Comparison of ENCODE assay signal across 15 cellular contexts in genomic region chr12:53062011-53062961, GRCh38. TPM values are rescaled to one million over a fixed set of nuclear protein-coding genes. Genes with fewer than 3 reads are reported as not detected.
DNase-seq lines count a peak whose midpoint lies in the region; ATAC-seq, FAIRE-seq and TF ChIP-seq lines count a peak whose summit lies in the region.
"Had no signal": no experiment of that assay in that cellular context is flagged by ENCODE, and none has a peak within 500 bp of the region (broad histone marks: within the 10 kb centered on the region; RNA-seq: fewer than 3 reads in every experiment).

No MANE protein-coding gene starts in this region.

- POLR2A ChIA-PET in HepG2 (lab: Yijun Ruan, JAX) = interaction anchor here (0.7 to 3.4 kb wide), 10 partner anchors 9 to 233 kb away, joined by 3 to 50 read pairs (median 6); partner anchors contain the start of genes CSAD, EIF4B, PFDN5 and SOAT2
- POLR2A ChIA-PET in activated CD4-positive, alpha-beta memory T cell treated with anti-CD3 and anti-CD28 coated beads, Interleukin-2, amount 10 ng/mL, durations not matched to agents 7 days and 5 days (lab: Charles Lee) = interaction anchor here (0.6 to 8.4 kb wide), 5 partner anchors 14 to 40 kb away, joined by 3 to 45 read pairs (median 3); partner anchors contain the start of genes IGFBP6, SOAT2 and SPRYD3

- H3K4me1 ChIP-seq in KMS-11 (ENCODE audit: low read depth, poor library complexity, severe bottlenecking) (peaks cover 7% of the 10 kb centered on the region), HepG2 (ENCODE audit: insufficient read depth, low read length) (peaks cover 35% of the 10 kb centered on the region), stomach (peaks cover 44 to 84% (median 64%) of the 10 kb centered on the region in 4 donors)

- no peaks in the 10 kb centered on the region for H3K27me3 Mint-ChIP-seq in activated CD4-positive, alpha-beta memory T cell treated with anti-CD3 and anti-CD28 coated beads, Interleukin-2, amount 10 ng/mL, durations not matched to agents 7 days and 5 days

- H4K20me1 ChIP-seq in KMS-11 (ENCODE audit: insufficient read depth) = no peaks in the 10 kb centered on the region
- H4K20me1 ChIP-seq in HepG2 (ENCODE audit: insufficient read depth, low read length) = no peaks in the 10 kb centered on the region

- H3K27me3 ChIP-seq in KMS-11 (ENCODE audit: insufficient read depth, low read depth) (peaks cover 14% of the 10 kb centered on the region; the same call in 1 of the 2 replicates), HepG2 (ENCODE audit: control insufficient read depth in 1 of 2, insufficient read depth in 2 of 2, low read length in 2 of 2) (no peaks in the 10 kb centered on the region), stomach (no peaks in the 10 kb centered on the region)
- H3K27me3 ChIP-seq: SJSA1 had no signal

- no peak overlapping the region for H3K27ac ChIP-seq in KMS-11
- H3K27ac ChIP-seq in HepG2 (ENCODE audit: extremely low read length, insufficient read depth, low read length) = peak overlapping the region; percentile 61
- H3K27ac ChIP-seq in stomach = peak overlapping the region in 4 of 5 donors; percentile 47 to 70 (median 64)
- H3K27ac ChIP-seq: SJSA1 had no signal

- BruUV-seq in HepG2 (replicated peaks; lab: Mats Ljungman, UMichigan) = no TSS peak

- DNase-seq in astrocyte of the hippocampus (ENCODE audit: low read depth, low spot score) (peak; percentile 4), HepG2 (ENCODE audit: low spot score) (no peak), stomach (no peak), NCI-H526 treated with DMSO at 0.1 percent for 48 hours (lab: John Stamatoyannopoulos, UW) (no peak), NOMO-1 (lab: John Stamatoyannopoulos, UW; ENCODE audit: unreplicated experiment in 2 of 2) (no peak)
- no peak for DNase-seq in activated CD4-positive, alpha-beta memory T cell treated with anti-CD3 and anti-CD28 coated beads, Interleukin-2, amount 10 ng/mL, durations not matched to agents 7 days and 5 days
- DNase-seq: activated B cell treated with CpG ODN at 0.5 μM for 24 hours, foreskin melanocyte, HCEC 1CT, NCI-H2227 treated with DMSO at 0.1 percent for 48 hours, retina had no signal

- no peak overlapping the region for H3K27ac Mint-ChIP-seq in activated CD4-positive, alpha-beta memory T cell treated with anti-CD3 and anti-CD28 coated beads, Interleukin-2, amount 10 ng/mL, durations not matched to agents 7 days and 5 days
- H3K27ac Mint-ChIP-seq: activated B cell treated with CpG ODN at 0.5 μM for 24 hours had no signal

- in situ Hi-C loops in HepG2 (cut with HindIII; ENCODE audit: extremely low pct_ligation_motif_present, low pct_unique_long_range_greater_than_20kb) = loop anchor here (5.0 kb wide), 2 partner anchors 40 to 130 kb away; partner anchors contain the start of gene SOAT2

- WGBS in HepG2 (ENCODE audit: low lambda C conversion rate) = 92% methylated on average over 20 of the region's 20 CpGs
- WGBS in stomach, 5 donors = 56 to 72% (median 63%) methylated on average over 13 to 20 of the region's 20 CpGs

- no peaks in the 10 kb centered on the region for H3K79me2 ChIP-seq in KMS-11 (ENCODE audit: insufficient read depth, low read depth)
- no peaks in the 10 kb centered on the region for H3K79me2 ChIP-seq in HepG2 (ENCODE audit: insufficient read depth, low read length)

- H3K36me3 ChIP-seq in KMS-11 (ENCODE audit: insufficient read depth) (no peaks in the 10 kb centered on the region), HepG2 (replicated peaks in 1 of 2; ENCODE audit: control insufficient read depth in 1 of 2, insufficient read depth in 2 of 2, low read length in 2 of 2) (peaks cover 0 to 18% of the 10 kb centered on the region in 2 experiments; a peak in 2 of 5 replicates), stomach (peaks cover 58 to 100% (median 95%) of the 10 kb centered on the region in 4 donors)

- intact Hi-C loops in HepG2 (cut with micrococcal nuclease; ENCODE audit: unreplicated experiment) (no loop called here), stomach (cut with DNase I; ENCODE audit: low total_unique reads) (no loop called here)

- TF ChIP-seq RAD21 in HepG2 (CRISPR knock-in tag; IDR thresholded peaks at IDR 0.05) = no peak

- H3K9me3 ChIP-seq in HepG2 (ENCODE audit: low read length) (no peaks in the 10 kb centered on the region), stomach (no peaks in the 10 kb centered on the region)
- H3K9me3 ChIP-seq: Caco-2, SJSA1 had no signal

- H2AFZ ChIP-seq in KMS-11 (ENCODE audit: low read depth) (no peak overlapping the region), HepG2 (ENCODE audit: low read length) (no peak overlapping the region)

- H3K4me3 ChIP-seq in KMS-11 (IDR thresholded peaks at IDR 0.05; ENCODE audit: insufficient read depth, low read depth, low read length) (no peak overlapping the region), HepG2 (replicated peaks in 1 of 3; ENCODE audit: insufficient read depth in 1 of 3, low read depth in 2 of 3, low read length in 3 of 3) (peak overlapping the region in 1 of 3 experiments; percentile 18; a peak in 1 of 6 replicates), stomach (no peak overlapping the region)
- H3K4me3 ChIP-seq: SJSA1 had no signal

- no peaks in the 10 kb centered on the region for H3K9me3 Mint-ChIP-seq in activated CD4-positive, alpha-beta memory T cell treated with anti-CD3 and anti-CD28 coated beads, Interleukin-2, amount 10 ng/mL, durations not matched to agents 7 days and 5 days
- H3K9me3 Mint-ChIP-seq: activated B cell treated with CpG ODN at 0.5 μM for 24 hours had no signal

- CTCF ChIA-PET in HepG2 (lab: Yijun Ruan, JAX; ENCODE audit: low intra/inter-chr PET ratio, low total read pairs) = no interaction called here
- CTCF ChIA-PET in activated CD4-positive, alpha-beta memory T cell treated with anti-CD3 and anti-CD28 coated beads, Interleukin-2, amount 10 ng/mL, durations not matched to agents 7 days and 5 days (lab: Charles Lee) = interaction anchor here (0.5 to 9.4 kb wide), 4 partner anchors 15 to 1244 kb away, joined by 3 to 236 read pairs (median 4); partner anchors contain the start of genes IGFBP6 and SOAT2

- TF ChIP-seq EP300 in HepG2 (IDR thresholded peaks at IDR 0.05; ENCODE audit: low read depth in 2 of 2, low read length in 2 of 2) = no peak
- no peak for TF ChIP-seq EP300 in HepG2 (CRISPR knock-in tag; IDR thresholded peaks at IDR 0.05; ENCODE audit: borderline replicate concordance)
- TF ChIP-seq EP300 in stomach (IDR thresholded peaks at IDR 0.05) = no peak

- no peak for FAIRE-seq in HepG2 (lab: Jason Lieb, UNC)
- FAIRE-seq: colon had no signal

- TF ChIP-seq CTCF in KMS-11 (conservative IDR thresholded peaks at IDR 0.05; ENCODE audit: low read depth, low read length) (0 out of 2 replicates have a peak, but pooled peaks have one; percentile 1), HepG2 (CRISPR knock-in tag; IDR thresholded peaks at IDR 0.05) (no peak), stomach (IDR thresholded peaks at IDR 0.05) (no peak)

- H3K4me3 Mint-ChIP-seq in activated CD4-positive, alpha-beta memory T cell treated with anti-CD3 and anti-CD28 coated beads, Interleukin-2, amount 10 ng/mL, durations not matched to agents 7 days and 5 days = no peak overlapping the region
- H3K4me3 Mint-ChIP-seq: activated B cell treated with CpG ODN at 0.5 μM for 24 hours had no signal

- H3K4me1 Mint-ChIP-seq in activated CD4-positive, alpha-beta memory T cell treated with anti-CD3 and anti-CD28 coated beads, Interleukin-2, amount 10 ng/mL, durations not matched to agents 7 days and 5 days = peaks cover 9% of the 10 kb centered on the region

- TF ChIP-seq POLR2A in HepG2 (IDR thresholded peaks at IDR 0.05; ENCODE audit: insufficient read depth in 1 of 2, low read depth in 2 of 2, low read length in 2 of 2) = 0 out of 4 replicates have a peak, but pooled peaks of 1 of the 2 experiments have one; percentile 4
- no peak for TF ChIP-seq POLR2A in stomach (IDR thresholded peaks at IDR 0.05)

- peaks cover 28% of the 10 kb centered on the region for H3K36me3 Mint-ChIP-seq in activated CD4-positive, alpha-beta memory T cell treated with anti-CD3 and anti-CD28 coated beads, Interleukin-2, amount 10 ng/mL, durations not matched to agents 7 days and 5 days (ENCODE audit: low read depth)

- no peak for ATAC-seq in HepG2

- H3K4me2 ChIP-seq in KMS-11 = no peak overlapping the region
- peak overlapping the region; percentile 53 for H3K4me2 ChIP-seq in HepG2 (ENCODE audit: low read depth, low read length)

- H3K9ac ChIP-seq in KMS-11 (no peak overlapping the region), HepG2 (ENCODE audit: insufficient read depth, low read depth, low read length) (no peak overlapping the region)

RNA-seq across cellular contexts. Expression of gene TNS2, which starts 12.4 kb away (rescaled TPM):
- total RNA-seq in HepG2 (2016; rRNA removed; fragmentation: Illumina TruSeq; extraction: Trizol) (3.2 and 8.9 TPM in 2 replicates), stomach (100 to 1,000 TPM in 2 of 5 donors, 10 to 100 TPM in 3; 38.5 to 164 (median 44.2) TPM)
- total RNA-seq in HepG2 (2016; cell fraction: cytosol; rRNA removed; fragmentation: Illumina TruSeq; extraction: Trizol; ENCODE audit: low read depth) = 3.1 and 5.0 TPM in 2 replicates
- total RNA-seq in HepG2 (2016; cell fraction: insoluble cytoplasmic fraction; rRNA removed; fragmentation: Illumina TruSeq; extraction: Trizol) = 2.8 and 9.5 TPM in 2 replicates
- total RNA-seq in HepG2 (2016; cell fraction: membrane; rRNA removed; fragmentation: Illumina TruSeq; extraction: Trizol) = 3.1 and 3.8 TPM in 2 replicates
- total RNA-seq in HepG2 (2016; cell fraction: nucleus; rRNA removed; fragmentation: Illumina TruSeq; extraction: Trizol) = 13.3 and 14.8 TPM in 2 replicates
- polyA plus RNA-seq in HepG2 (2011; rRNA removed) (18.0 and 20.4 TPM in 2 replicates), stomach (100 to 1,000 TPM in 1 of 3 donors, 10 to 100 TPM in 2; 71.0 to 104 (median 76.5) TPM)
- 3.9 and 6.8 TPM in 2 replicates for polyA plus RNA-seq in HepG2 (2011; cell fraction: cytosol; rRNA removed)
- polyA plus RNA-seq in HepG2 (2011; cell fraction: nucleus; rRNA removed) = 181 and 258 TPM in 2 replicates
- 13.0 and 15.3 TPM in 2 replicates for polyA plus RNA-seq in HepG2 (2012)
- polyA plus RNA-seq in HepG2 (2016; cell fraction: cytosol; fragmentation: Illumina TruSeq; extraction: Trizol; ENCODE audit: low read depth) = 0.96 and 1.4 TPM in 2 replicates
- polyA plus RNA-seq in HepG2 (2016; cell fraction: insoluble cytoplasmic fraction; fragmentation: Illumina TruSeq; extraction: Trizol; ENCODE audit: low read depth) = 5.7 and 8.2 TPM in 2 replicates
- 2.0 and 4.2 TPM in 2 replicates for polyA plus RNA-seq in HepG2 (2016; cell fraction: membrane; fragmentation: Illumina TruSeq; extraction: Trizol; ENCODE audit: low read depth)
- polyA plus RNA-seq in HepG2 (2016; cell fraction: nucleus; fragmentation: Illumina TruSeq; extraction: Trizol; ENCODE audit: insufficient read depth, low read depth) = 34.1 and 49.0 TPM in 2 replicates
- polyA minus RNA-seq in HepG2 (2011; rRNA and poly(A)+ RNA removed; ENCODE audit: low replicate concordance) = 34.0 and 38.3 TPM in 2 replicates
- 9.9 and 10.3 TPM in 2 replicates for polyA minus RNA-seq in HepG2 (2011; cell fraction: cytosol; rRNA and poly(A)+ RNA removed)
- polyA minus RNA-seq in HepG2 (2011; cell fraction: nucleus; rRNA and poly(A)+ RNA removed) = 63.8 and 80.3 TPM in 2 replicates
- under 1 TPM; 0.78 to 0.83 TPM for total RNA-seq in activated CD4-positive, alpha-beta memory T cell treated with anti-CD3 and anti-CD28 coated beads, Interleukin-2, amount 10 ng/mL, durations not matched to agents 7 days and 5 days

RNA-seq across cellular contexts. Expression of gene SPRYD3, which starts 16.9 kb away (rescaled TPM):
- total RNA-seq in HepG2 (2016; rRNA removed; fragmentation: Illumina TruSeq; extraction: Trizol) (9.0 and 9.2 TPM in 2 replicates), stomach (10 to 100 TPM; 17.8 to 99.8 (median 50.9) TPM)
- total RNA-seq in HepG2 (2016; cell fraction: cytosol; rRNA removed; fragmentation: Illumina TruSeq; extraction: Trizol; ENCODE audit: low read depth) = 0.79 and 1.3 TPM in 2 replicates
- total RNA-seq in HepG2 (2016; cell fraction: insoluble cytoplasmic fraction; rRNA removed; fragmentation: Illumina TruSeq; extraction: Trizol) = 7.9 and 8.6 TPM in 2 replicates
- 2.8 and 3.1 TPM in 2 replicates for total RNA-seq in HepG2 (2016; cell fraction: membrane; rRNA removed; fragmentation: Illumina TruSeq; extraction: Trizol)
- total RNA-seq in HepG2 (2016; cell fraction: nucleus; rRNA removed; fragmentation: Illumina TruSeq; extraction: Trizol) = 5.1 and 5.3 TPM in 2 replicates
- polyA plus RNA-seq in HepG2 (2011; rRNA removed) (9.2 and 10.7 TPM in 2 replicates), stomach (10 to 100 TPM; 26.3 to 30.5 (median 29.8) TPM)
- polyA plus RNA-seq in HepG2 (2011; cell fraction: cytosol; rRNA removed) = 11.7 and 12.2 TPM in 2 replicates
- 12.1 and 12.6 TPM in 2 replicates for polyA plus RNA-seq in HepG2 (2011; cell fraction: nucleus; rRNA removed)
- polyA plus RNA-seq in HepG2 (2012) = 6.0 and 9.7 TPM in 2 replicates
- 0.86 and 1.1 TPM in 2 replicates for polyA plus RNA-seq in HepG2 (2016; cell fraction: cytosol; fragmentation: Illumina TruSeq; extraction: Trizol; ENCODE audit: low read depth)
- polyA plus RNA-seq in HepG2 (2016; cell fraction: insoluble cytoplasmic fraction; fragmentation: Illumina TruSeq; extraction: Trizol; ENCODE audit: low read depth) = 11.6 and 12.5 TPM in 2 replicates
- polyA plus RNA-seq in HepG2 (2016; cell fraction: membrane; fragmentation: Illumina TruSeq; extraction: Trizol; ENCODE audit: low read depth) = 2.0 and 3.3 TPM in 2 replicates
- polyA plus RNA-seq in HepG2 (2016; cell fraction: nucleus; fragmentation: Illumina TruSeq; extraction: Trizol; ENCODE audit: insufficient read depth, low read depth) = 7.6 and 8.3 TPM in 2 replicates
- 27.5 and 69.5 TPM in 2 replicates for polyA minus RNA-seq in HepG2 (2011; rRNA and poly(A)+ RNA removed; ENCODE audit: low replicate concordance)
- polyA minus RNA-seq in HepG2 (2011; cell fraction: cytosol; rRNA and poly(A)+ RNA removed) = 8.3 and 10.6 TPM in 2 replicates
- polyA minus RNA-seq in HepG2 (2011; cell fraction: nucleus; rRNA and poly(A)+ RNA removed) = 9.5 and 12.8 TPM in 2 replicates
- 10 to 100 TPM; 31.2 to 31.3 TPM for total RNA-seq in activated CD4-positive, alpha-beta memory T cell treated with anti-CD3 and anti-CD28 coated beads, Interleukin-2, amount 10 ng/mL, durations not matched to agents 7 days and 5 days

RNA-seq across cellular contexts. Expression of gene IGFBP6, which starts 35.2 kb away (rescaled TPM):
- total RNA-seq in HepG2 (2016; rRNA removed; fragmentation: Illumina TruSeq; extraction: Trizol) (2.1 and 3.9 TPM in 2 replicates), stomach (100 to 1,000 TPM in 2 of 5 donors, 10 to 100 TPM in 3; 22.6 to 388 (median 95.1) TPM)
- 5.3 and 5.9 TPM in 2 replicates for total RNA-seq in HepG2 (2016; cell fraction: cytosol; rRNA removed; fragmentation: Illumina TruSeq; extraction: Trizol; ENCODE audit: low read depth)
- 2.5 and 4.7 TPM in 2 replicates for total RNA-seq in HepG2 (2016; cell fraction: insoluble cytoplasmic fraction; rRNA removed; fragmentation: Illumina TruSeq; extraction: Trizol)
- total RNA-seq in HepG2 (2016; cell fraction: membrane; rRNA removed; fragmentation: Illumina TruSeq; extraction: Trizol) = 3.3 and 3.5 TPM in 2 replicates
- total RNA-seq in HepG2 (2016; cell fraction: nucleus; rRNA removed; fragmentation: Illumina TruSeq; extraction: Trizol) = 1.9 and 3.2 TPM in 2 replicates
- polyA plus RNA-seq in HepG2 (2011; rRNA removed) (22.6 and 25.2 TPM in 2 replicates), stomach (100 to 1,000 TPM in 1 of 3 donors, 10 to 100 TPM in 2; 30.6 to 124 (median 54.7) TPM)
- polyA plus RNA-seq in HepG2 (2011; cell fraction: cytosol; rRNA removed) = 19.0 and 41.0 TPM in 2 replicates
- 8.4 and 9.6 TPM in 2 replicates for polyA plus RNA-seq in HepG2 (2011; cell fraction: nucleus; rRNA removed)
- 3.4 and 4.6 TPM in 2 replicates for polyA plus RNA-seq in HepG2 (2012)
- polyA plus RNA-seq in HepG2 (2016; cell fraction: cytosol; fragmentation: Illumina TruSeq; extraction: Trizol; ENCODE audit: low read depth) = 4.2 and 5.7 TPM in 2 replicates
- 2.0 and 2.4 TPM in 2 replicates for polyA plus RNA-seq in HepG2 (2016; cell fraction: insoluble cytoplasmic fraction; fragmentation: Illumina TruSeq; extraction: Trizol; ENCODE audit: low read depth)
- polyA plus RNA-seq in HepG2 (2016; cell fraction: membrane; fragmentation: Illumina TruSeq; extraction: Trizol; ENCODE audit: low read depth) = 3.2 and 3.8 TPM in 2 replicates
- 5.4 and 7.5 TPM in 2 replicates for polyA plus RNA-seq in HepG2 (2016; cell fraction: nucleus; fragmentation: Illumina TruSeq; extraction: Trizol; ENCODE audit: insufficient read depth, low read depth)
- 9.0 and 27.1 TPM in 2 replicates for polyA minus RNA-seq in HepG2 (2011; rRNA and poly(A)+ RNA removed; ENCODE audit: low replicate concordance)
- 8.7 and 9.5 TPM in 2 replicates for polyA minus RNA-seq in HepG2 (2011; cell fraction: cytosol; rRNA and poly(A)+ RNA removed)
- polyA minus RNA-seq in HepG2 (2011; cell fraction: nucleus; rRNA and poly(A)+ RNA removed) = 0.77 and 1.6 TPM in 2 replicates
- 1 to 10 TPM in 1 of 2 experiments, under 1 TPM in 1; 0.38 to 1.2 TPM for total RNA-seq in activated CD4-positive, alpha-beta memory T cell treated with anti-CD3 and anti-CD28 coated beads, Interleukin-2, amount 10 ng/mL, durations not matched to agents 7 days and 5 days
- total RNA-seq: activated B cell treated with CpG ODN at 0.5 μM for 24 hours had no signal

RNA-seq across cellular contexts. Expression of gene SOAT2, which starts 41.0 kb away (rescaled TPM):
- total RNA-seq in HepG2 (2016; rRNA removed; fragmentation: Illumina TruSeq; extraction: Trizol) (6.1 and 14.9 TPM in 2 replicates), stomach (under 1 TPM in 1 of 5 donors, not detected in 4; 0.92 TPM)
- total RNA-seq in HepG2 (2016; cell fraction: cytosol; rRNA removed; fragmentation: Illumina TruSeq; extraction: Trizol; ENCODE audit: low read depth) = 1.3 and 1.6 TPM in 2 replicates
- total RNA-seq in HepG2 (2016; cell fraction: insoluble cytoplasmic fraction; rRNA removed; fragmentation: Illumina TruSeq; extraction: Trizol) = 5.1 and 14.3 TPM in 2 replicates
- 3.9 and 5.2 TPM in 2 replicates for total RNA-seq in HepG2 (2016; cell fraction: membrane; rRNA removed; fragmentation: Illumina TruSeq; extraction: Trizol)
- 20.7 and 23.6 TPM in 2 replicates for total RNA-seq in HepG2 (2016; cell fraction: nucleus; rRNA removed; fragmentation: Illumina TruSeq; extraction: Trizol)
- polyA plus RNA-seq in HepG2 (2011; rRNA removed) (108 and 131 TPM in 2 replicates), stomach (under 1 TPM in 1 of 3 donors, not detected in 2; 0.28 TPM)
- polyA plus RNA-seq in HepG2 (2011; cell fraction: cytosol; rRNA removed) = 102 and 125 TPM in 2 replicates
- polyA plus RNA-seq in HepG2 (2011; cell fraction: nucleus; rRNA removed) = 476 and 502 TPM in 2 replicates
- polyA plus RNA-seq in HepG2 (2012) = 40.7 and 74.1 TPM in 2 replicates
- polyA plus RNA-seq in HepG2 (2016; cell fraction: cytosol; fragmentation: Illumina TruSeq; extraction: Trizol; ENCODE audit: low read depth) = 2.1 and 3.1 TPM in 2 replicates
- polyA plus RNA-seq in HepG2 (2016; cell fraction: insoluble cytoplasmic fraction; fragmentation: Illumina TruSeq; extraction: Trizol; ENCODE audit: low read depth) = 8.4 and 8.5 TPM in 2 replicates
- 3.3 and 4.5 TPM in 2 replicates for polyA plus RNA-seq in HepG2 (2016; cell fraction: membrane; fragmentation: Illumina TruSeq; extraction: Trizol; ENCODE audit: low read depth)
- polyA plus RNA-seq in HepG2 (2016; cell fraction: nucleus; fragmentation: Illumina TruSeq; extraction: Trizol; ENCODE audit: insufficient read depth, low read depth) = 40.5 and 42.0 TPM in 2 replicates
- polyA minus RNA-seq in HepG2 (2011; rRNA and poly(A)+ RNA removed; ENCODE audit: low replicate concordance) = 0.16 and 255 TPM in 2 replicates
- polyA minus RNA-seq in HepG2 (2011; cell fraction: cytosol; rRNA and poly(A)+ RNA removed) = 39.8 and 42.8 TPM in 2 replicates
- 79.3 and 125 TPM in 2 replicates for polyA minus RNA-seq in HepG2 (2011; cell fraction: nucleus; rRNA and poly(A)+ RNA removed)
- total RNA-seq in activated CD4-positive, alpha-beta memory T cell treated with anti-CD3 and anti-CD28 coated beads, Interleukin-2, amount 10 ng/mL, durations not matched to agents 7 days and 5 days = 1 to 10 TPM; 1.4 to 1.5 TPM
- total RNA-seq: activated B cell treated with CpG ODN at 0.5 μM for 24 hours, SJSA1 had no signal

RNA-seq across cellular contexts. Expression of gene EIF4B, which starts 56.0 kb away (rescaled TPM):
- total RNA-seq in HepG2 (2016; rRNA removed; fragmentation: Illumina TruSeq; extraction: Trizol) (548 and 779 TPM in 2 replicates), stomach (100 to 1,000 TPM; 319 to 833 (median 400) TPM)
- total RNA-seq in HepG2 (2016; cell fraction: cytosol; rRNA removed; fragmentation: Illumina TruSeq; extraction: Trizol; ENCODE audit: low read depth) = 127 and 150 TPM in 2 replicates
- 568 and 746 TPM in 2 replicates for total RNA-seq in HepG2 (2016; cell fraction: insoluble cytoplasmic fraction; rRNA removed; fragmentation: Illumina TruSeq; extraction: Trizol)
- total RNA-seq in HepG2 (2016; cell fraction: membrane; rRNA removed; fragmentation: Illumina TruSeq; extraction: Trizol) = 454 and 551 TPM in 2 replicates
- 263 and 291 TPM in 2 replicates for total RNA-seq in HepG2 (2016; cell fraction: nucleus; rRNA removed; fragmentation: Illumina TruSeq; extraction: Trizol)
- polyA plus RNA-seq in HepG2 (2011; rRNA removed) (327 and 416 TPM in 2 replicates), stomach (100 to 1,000 TPM; 101 to 262 (median 179) TPM)
- polyA plus RNA-seq in HepG2 (2011; cell fraction: cytosol; rRNA removed) = 501 and 516 TPM in 2 replicates
- 203 and 222 TPM in 2 replicates for polyA plus RNA-seq in HepG2 (2011; cell fraction: nucleus; rRNA removed)
- 450 and 479 TPM in 2 replicates for polyA plus RNA-seq in HepG2 (2012)
- 74.7 and 91.4 TPM in 2 replicates for polyA plus RNA-seq in HepG2 (2016; cell fraction: cytosol; fragmentation: Illumina TruSeq; extraction: Trizol; ENCODE audit: low read depth)
- 445 and 458 TPM in 2 replicates for polyA plus RNA-seq in HepG2 (2016; cell fraction: insoluble cytoplasmic fraction; fragmentation: Illumina TruSeq; extraction: Trizol; ENCODE audit: low read depth)
- 254 and 316 TPM in 2 replicates for polyA plus RNA-seq in HepG2 (2016; cell fraction: membrane; fragmentation: Illumina TruSeq; extraction: Trizol; ENCODE audit: low read depth)
- polyA plus RNA-seq in HepG2 (2016; cell fraction: nucleus; fragmentation: Illumina TruSeq; extraction: Trizol; ENCODE audit: insufficient read depth, low read depth) = 258 and 266 TPM in 2 replicates
- 738 and 1,247 TPM in 2 replicates for polyA minus RNA-seq in HepG2 (2011; rRNA and poly(A)+ RNA removed; ENCODE audit: low replicate concordance)
- polyA minus RNA-seq in HepG2 (2011; cell fraction: cytosol; rRNA and poly(A)+ RNA removed) = 496 and 595 TPM in 2 replicates
- polyA minus RNA-seq in HepG2 (2011; cell fraction: nucleus; rRNA and poly(A)+ RNA removed) = 250 and 365 TPM in 2 replicates
- total RNA-seq in activated CD4-positive, alpha-beta memory T cell treated with anti-CD3 and anti-CD28 coated beads, Interleukin-2, amount 10 ng/mL, durations not matched to agents 7 days and 5 days = 100 to 1,000 TPM; 303 to 311 TPM
